In genomic region chr7:104207348-104207730, GRCh38 we compare ENCODE assay signal across 8 cellular contexts. TPM values are rescaled to one million over a fixed set of nuclear protein-coding genes. Genes with fewer than 3 reads are reported as not detected.
DNase-seq lines count a peak whose midpoint lies in the region; ATAC-seq and TF ChIP-seq lines count a peak whose summit lies in the region.

No MANE protein-coding gene starts in this region.

- no peaks in the 10 kb centered on the region for H4K20me1 ChIP-seq in neural cell (ENCODE audit: insufficient read depth)

- peak overlapping the region; percentile 68 to 96 (median 80) for H3K4me3 ChIP-seq in esophagus squamous epithelium
- H3K4me3 ChIP-seq in neural cell (ENCODE audit: low read length): peak overlapping the region; percentile 75

- no peaks in the 10 kb centered on the region for H3K9me3 ChIP-seq in esophagus squamous epithelium
- H3K9me3 ChIP-seq in neural cell (ENCODE audit: low read length): no peaks in the 10 kb centered on the region

- TF ChIP-seq POLR2A in esophagus squamous epithelium (IDR thresholded peaks at IDR 0.05): no peak

- TF ChIP-seq CTCF in esophagus squamous epithelium (IDR thresholded peaks at IDR 0.05) (no peak), neural cell (IDR thresholded peaks at IDR 0.05; ENCODE audit: poor library complexity, severe bottlenecking) (no peak)

- H3K4me2 ChIP-seq in neural cell (ENCODE audit: low read length): peak overlapping the region; percentile 72

- H2AFZ ChIP-seq in neural cell (ENCODE audit: low read depth, low read length): peak overlapping the region; percentile 38

- H3K27ac ChIP-seq in esophagus squamous epithelium (peak overlapping the region; percentile 79 to 90 (median 88)), neural cell (ENCODE audit: low read length) (peak overlapping the region; percentile 78)

- no peaks in the 10 kb centered on the region for H3K9me2 ChIP-seq in neural cell (ENCODE audit: insufficient read depth, low read length)

- peak; percentile 10 for DNase-seq in AG08395 (ENCODE audit: low spot score)
- DNase-seq in SK-N-DZ (ENCODE audit: low spot score): peak; percentile 3
- no peak for DNase-seq in esophagus squamous epithelium (lab: John Stamatoyannopoulos, UW)
- DNase-seq in GM19238 (ENCODE audit: insufficient read length, low spot score): no peak
- DNase-seq in NCI-H774 (lab: John Stamatoyannopoulos, UW): no peak

- peaks cover 35% of the 10 kb centered on the region for H3K79me2 ChIP-seq in neural cell (replicated peaks; ENCODE audit: insufficient read depth, low read length)

- no peak for TF ChIP-seq EP300 in neural cell (conservative IDR thresholded peaks at IDR 0.05; ENCODE audit: poor library complexity, severe bottlenecking)

- WGBS in esophagus squamous epithelium, 2 donors: 0% methylated on average over 10 of the region's 10 CpGs

- no peaks in the 10 kb centered on the region for H3F3A ChIP-seq in neural cell (ENCODE audit: insufficient read depth, low read length, poor library complexity, severe bottlenecking)

- H3K4me1 ChIP-seq in esophagus squamous epithelium: peaks cover 3 to 31% (median 18%) of the 10 kb centered on the region in 3 donors

- TF ChIP-seq RAD21 in neural cell (conservative IDR thresholded peaks at IDR 0.05): no peak

- ATAC-seq in GM18508 (IDR thresholded peaks at IDR 0.05; ENCODE audit: insufficient read depth, unreplicated experiment) (peak; percentile 10), HG02981 (IDR thresholded peaks at IDR 0.05; ENCODE audit: unreplicated experiment) (peak; percentile 20)

- H3K9ac ChIP-seq in neural cell (ENCODE audit: low read length): peak overlapping the region; percentile 74

- peaks cover 0 to 18% (median 12%) of the 10 kb centered on the region in 3 donors for H3K36me3 ChIP-seq in esophagus squamous epithelium
- H3K36me3 ChIP-seq in neural cell (ENCODE audit: insufficient read depth, low read length): no peaks in the 10 kb centered on the region

- H3K27me3 ChIP-seq in esophagus squamous epithelium (no peaks in the 10 kb centered on the region), neural cell (ENCODE audit: insufficient read depth, low read depth, low read length) (no peaks in the 10 kb centered on the region)

- intact Hi-C loops in esophagus squamous epithelium (cut with DNase I): no loop called here

TF ChIP-seq in neural cell, 6 proteins besides CTCF, POLR2A, EP300 and RAD21:
- no peak for TF ChIP-seq SMC3 (conservative IDR thresholded peaks at IDR 0.05; ENCODE audit: poor library complexity)
- TF ChIP-seq POLR2AphosphoS5 (IDR thresholded peaks at IDR 0.05): no peak
- TF ChIP-seq EZH2 (IDR thresholded peaks at IDR 0.05; ENCODE audit: borderline replicate concordance, insufficient read depth, low read length, poor library complexity, severe bottlenecking): no peak
- TF ChIP-seq TAF1 (IDR thresholded peaks at IDR 0.05; ENCODE audit: low read depth): no peak
- TF ChIP-seq MXI1 (conservative IDR thresholded peaks at IDR 0.05; ENCODE audit: poor library complexity, severe bottlenecking): no peak
- no peak for TF ChIP-seq REST (IDR thresholded peaks at IDR 0.05; ENCODE audit: borderline replicate concordance)

RNA-seq across cellular contexts. Expression of gene ORC5, which starts 0.5 kb away (rescaled TPM):
- polyA plus RNA-seq in SK-N-DZ (2014; cell fraction: cytosol; rRNA removed): 20.5 and 25.1 TPM in 2 replicates
- 17.0 and 27.7 TPM in 2 replicates for polyA plus RNA-seq in SK-N-DZ (2014; cell fraction: nucleus; rRNA removed)
- total RNA-seq in esophagus squamous epithelium: 10 to 100 TPM in 3 of 4 donors, 1 to 10 TPM in 1; 4.3 to 21.6 (median 19.6) TPM
- polyA plus RNA-seq in neural cell: 23.4 and 27.3 TPM in 2 replicates
- polyA minus RNA-seq in neural cell: 47.9 and 54.0 TPM in 2 replicates

Comparison
In these comparisons a context has a peak if more than half of its experiments do, and no peak if none do; other contexts are left out.
1. DNase-seq: peak in AG08395 (single experiment) and SK-N-DZ (single experiment); none in esophagus squamous epithelium (single experiment), GM19238 (single experiment) and NCI-H774 (single experiment).